In the genomic region with DNA sequence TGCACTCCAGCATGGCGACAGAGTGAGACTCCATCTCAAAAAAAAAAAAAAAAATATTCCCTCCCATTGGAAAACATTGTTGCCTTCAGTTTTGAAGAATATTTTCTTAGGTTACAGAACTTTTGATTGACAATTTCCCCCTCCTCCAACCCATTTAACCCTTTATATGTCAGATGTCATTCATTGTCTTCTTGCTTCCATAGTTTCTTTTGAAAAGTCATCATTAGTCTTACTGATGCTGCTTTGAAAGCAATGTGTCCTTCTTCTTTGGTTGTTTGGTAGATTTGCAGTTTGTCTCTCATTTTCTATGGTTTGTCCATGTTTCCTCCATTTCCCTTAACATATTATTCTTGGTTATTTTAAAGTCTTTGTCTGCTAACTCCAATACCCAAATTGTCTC, we compare ENCODE assay signal across 17 cellular contexts.
"Had no signal": no experiment of that assay in that cellular context is flagged by ENCODE, and none has a peak within 500 bp of the region (broad histone marks: within the 10 kb centered on the region; RNA-seq: fewer than 3 reads in every experiment).

No MANE protein-coding gene starts in this region.

- H3K4me1 ChIP-seq: esophagus muscularis mucosa, neural progenitor cell, prostate gland, suprapubic skin, transverse colon, vagina had no signal

- H3K27me3 ChIP-seq: brain microvascular endothelial cell, esophagus muscularis mucosa, neural progenitor cell, suprapubic skin, transverse colon, vagina had no signal

- ATAC-seq: activated CD4-positive, alpha-beta T cell treated with anti-CD3 and anti-CD28 coated beads for 36 hours; activated CD8-positive, alpha-beta memory T cell treated with anti-CD3 and anti-CD28 coated beads, Interleukin-2, amount 10 ng/mL, durations not matched to agents 7 days and 5 days; naive thymus-derived CD4-positive, alpha-beta T cell; right cardiac atrium had no signal

- H3K4me3 ChIP-seq: esophagus muscularis mucosa, neural progenitor cell, prostate gland, skin epidermis, suprapubic skin, transverse colon, vagina had no signal

- H3K9me3 ChIP-seq: prostate gland had no signal

- DNase-seq: activated CD4-positive, alpha-beta memory T cell treated with anti-CD3 and anti-CD28 coated beads, Interleukin-2, amount 10 ng/mL, durations not matched to agents 7 days and 5 days; activated CD4-positive, alpha-beta T cell treated with anti-CD3 and anti-CD28 coated beads for 36 hours; activated CD8-positive, alpha-beta memory T cell treated with anti-CD3 and anti-CD28 coated beads, Interleukin-2, amount 10 ng/mL, durations not matched to agents 7 days and 5 days; amygdala; brain microvascular endothelial cell; effector CD4-positive, alpha-beta T cell; mesenchymal stem cell; naive thymus-derived CD4-positive, alpha-beta T cell; right cardiac atrium; T-helper 2 cell; transverse colon had no signal

- H3K27ac ChIP-seq: brain microvascular endothelial cell, esophagus muscularis mucosa, neural progenitor cell, prostate gland, skin epidermis, suprapubic skin, transverse colon, vagina had no signal
